ENCODE assay signal across 26 cellular contexts in genomic region chr3:14151471-14152083, GRCh38.
"Had no signal": no experiment of that assay in that cellular context is flagged by ENCODE, and none has a peak within 500 bp of the region (broad histone marks: within the 10 kb centered on the region; RNA-seq: fewer than 3 reads in every experiment).

No MANE protein-coding gene starts in this region.

- H3K27me3 ChIP-seq: breast epithelium, esophagus squamous epithelium, left lung, sigmoid colon, thyroid gland, upper lobe of left lung had no signal

- H3K36me3 ChIP-seq: breast epithelium had no signal

- H3K4me3 ChIP-seq: breast epithelium, esophagus squamous epithelium, left lung, lung, mucosa of descending colon, sigmoid colon, thyroid gland, upper lobe of left lung had no signal

- H3K9me3 Mint-ChIP-seq: activated CD4-positive, alpha-beta memory T cell treated with anti-CD3 and anti-CD28 coated beads for 36 hours; activated naive CD4-positive, alpha-beta T cell treated with anti-CD3 and anti-CD28 coated beads, Interleukin-2, amount 50 U/mL, for 72 hours; activated T-cell treated with anti-CD3 and anti-CD28 coated beads, Interleukin-2, amount 50 U/mL, for 72 hours; nephron; stimulated activated memory B cell treated with anti-CD40 and anti-IgM and Interleukin-4, amounts not matched to agents 10 μg/mL and 1 μg/mL and 100 μg/mL, for 72 hours; stimulated activated naive CD8-positive, alpha-beta T cell treated with anti-CD3 and anti-CD28 coated beads, Interleukin-15, amount 100 ng/mL, for 72 hours had no signal

- H3K9me3 ChIP-seq: breast epithelium, esophagus squamous epithelium, left lung, mucosa of descending colon, sigmoid colon, thyroid gland, upper lobe of left lung had no signal

- ATAC-seq: activated naive CD4-positive, alpha-beta T cell treated with anti-CD3 and anti-CD28 coated beads, Interleukin-2, amount 50 U/mL, for 72 hours; activated T-cell treated with anti-CD3 and anti-CD28 coated beads, Interleukin-2, amount 50 U/mL, for 72 hours; left lung; stimulated activated memory B cell treated with anti-CD40 and anti-IgM and Interleukin-4, amounts not matched to agents 10 μg/mL and 1 μg/mL and 100 μg/mL, for 72 hours; stimulated activated naive CD8-positive, alpha-beta T cell treated with anti-CD3 and anti-CD28 coated beads, Interleukin-15, amount 100 ng/mL, for 72 hours had no signal

- H3K4me1 Mint-ChIP-seq: nephron had no signal

- H3K27me3 Mint-ChIP-seq: activated CD4-positive, alpha-beta memory T cell treated with anti-CD3 and anti-CD28 coated beads for 36 hours; progenitor cell of endocrine pancreas; stimulated activated memory B cell treated with anti-CD40 and anti-IgM and Interleukin-4, amounts not matched to agents 10 μg/mL and 1 μg/mL and 100 μg/mL, for 72 hours; stimulated activated naive CD8-positive, alpha-beta T cell treated with anti-CD3 and anti-CD28 coated beads, Interleukin-15, amount 100 ng/mL, for 72 hours had no signal

- H3K4me1 ChIP-seq: breast epithelium, left lung, thyroid gland had no signal

- H3K27ac Mint-ChIP-seq: activated CD4-positive, alpha-beta memory T cell treated with anti-CD3 and anti-CD28 coated beads for 36 hours; activated T-cell treated with anti-CD3 and anti-CD28 coated beads, Interleukin-2, amount 50 U/mL, for 72 hours; nephron had no signal

- DNase-seq: activated CD4-positive, alpha-beta memory T cell treated with anti-CD3 and anti-CD28 coated beads for 36 hours; activated CD4-positive, alpha-beta T cell treated with anti-CD3 and anti-CD28 coated beads for 48 hours; activated naive CD4-positive, alpha-beta T cell; activated T-cell treated with anti-CD3 and anti-CD28 coated beads for 4 hours; activated T-cell treated with anti-CD3 and anti-CD28 coated beads, Interleukin-2, amount 50 U/mL, for 72 hours; dermis blood vessel endothelial cell; effector CD4-positive, alpha-beta T cell; esophagus squamous epithelium; foreskin melanocyte; left lung; mucosa of descending colon; sigmoid colon; small intestine; stimulated activated CD4-positive, alpha-beta T cell treated with anti-CD3 and anti-CD28 coated beads, Interleukin-4, amount 100 ng/mL, for 24 hours; stimulated activated naive CD8-positive, alpha-beta T cell treated with anti-CD3 and anti-CD28 coated beads, Interleukin-15, amount 100 ng/mL, for 72 hours; substantia nigra; T-helper 1 cell; thyroid gland; upper lobe of left lung had no signal

- H3K4me3 Mint-ChIP-seq: activated CD4-positive, alpha-beta memory T cell treated with anti-CD3 and anti-CD28 coated beads for 36 hours; activated T-cell treated with anti-CD3 and anti-CD28 coated beads, Interleukin-2, amount 50 U/mL, for 72 hours; nephron; stimulated activated memory B cell treated with anti-CD40 and anti-IgM and Interleukin-4, amounts not matched to agents 10 μg/mL and 1 μg/mL and 100 μg/mL, for 72 hours; stimulated activated naive CD8-positive, alpha-beta T cell treated with anti-CD3 and anti-CD28 coated beads, Interleukin-15, amount 100 ng/mL, for 72 hours had no signal

- H3K27ac ChIP-seq: breast epithelium, esophagus squamous epithelium, left lung, sigmoid colon, thyroid gland, upper lobe of left lung, VCaP had no signal
